ENCODE assay signal across 8 cellular contexts in the genomic region with DNA sequence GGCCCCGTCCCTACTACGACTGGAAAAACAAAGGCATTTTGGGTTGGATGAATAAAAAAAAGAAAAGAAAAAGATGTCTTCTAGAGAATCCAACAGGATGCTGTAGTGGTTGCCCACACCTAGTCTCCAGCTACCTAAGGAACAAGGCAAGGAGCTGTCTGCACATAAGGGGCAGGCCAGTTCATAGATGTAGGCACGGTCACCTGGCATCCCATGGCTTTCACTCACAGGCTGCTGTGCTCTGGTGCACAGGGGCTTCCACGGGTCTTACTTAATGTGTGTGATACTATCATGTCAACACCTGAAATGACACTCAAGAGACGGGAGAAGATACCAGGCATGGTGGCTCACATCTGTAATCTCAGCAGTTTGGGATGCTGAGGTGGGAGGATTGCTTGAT. TPM values are rescaled to one million over a fixed set of nuclear protein-coding genes. Genes with fewer than 3 reads are reported as not detected.
DNase-seq lines count a peak whose midpoint lies in the region; ATAC-seq and TF ChIP-seq lines count a peak whose summit lies in the region.

No MANE protein-coding gene starts in this region.

- H3K9me3 ChIP-seq in HEK293 (ENCODE audit: control insufficient read depth, insufficient read depth, low read depth, low read length) (no peaks in the 10 kb centered on the region), iPS-15b (ENCODE audit: control insufficient read depth, insufficient read depth, low read length) (no peaks in the 10 kb centered on the region)

- CTCF ChIA-PET in HEK293 (lab: Yijun Ruan, JAX): no interaction called here

- H3K4me3 Mint-ChIP-seq in activated T-cell treated with anti-CD3 and anti-CD28 coated beads, Interleukin-2, amount 50 U/mL, for 72 hours: peak overlapping the region; percentile 61 to 66
- peak overlapping the region; percentile 76 to 91 for H3K4me3 Mint-ChIP-seq in stimulated activated naive B cell treated with anti-CD40 and anti-IgM and Interleukin-4, amounts not matched to agents 10 μg/mL and 1 μg/mL and 100 μg/mL, for 72 hours

- DNase-seq in activated T-cell treated with anti-CD3 and anti-CD28 coated beads, Interleukin-2, amount 50 U/mL, for 72 hours: no peak
- no peak for DNase-seq in stimulated activated naive B cell treated with anti-CD40 and anti-IgM and Interleukin-4, amounts not matched to agents 10 μg/mL and 1 μg/mL and 100 μg/mL, for 72 hours
- no peak for DNase-seq in NCI-H2196 (lab: John Stamatoyannopoulos, UW; ENCODE audit: unreplicated experiment)
- no peak for DNase-seq in dedifferentiated amniotic fluid mesenchymal stem cell (ENCODE audit: extremely low spot score)

- no peaks in the 10 kb centered on the region for H3K27me3 ChIP-seq in iPS-15b (ENCODE audit: control insufficient read depth, insufficient read depth, low read length)

- POLR2A ChIA-PET in HEK293 (lab: Yijun Ruan, JAX): interaction anchor here (3.0 kb wide), 1 partner anchor 25 kb away, joined by 17 read pairs; no protein-coding TSS in a partner anchor

- H3K36me3 ChIP-seq in HEK293 (ENCODE audit: control insufficient read depth in 2 of 2, insufficient read depth in 1 of 2, low read length in 2 of 2) (peaks cover 0 to 3% of the 10 kb centered on the region in 2 experiments; a peak in 1 of 3 replicates), iPS-15b (ENCODE audit: control insufficient read depth, insufficient read depth, low read length) (peaks cover 2% of the 10 kb centered on the region)

- no peak for TF ChIP-seq CTCF in HEK293 (tag by site-specific recombination; IDR thresholded peaks at IDR 0.05)

- H3K4me1 Mint-ChIP-seq in activated T-cell treated with anti-CD3 and anti-CD28 coated beads, Interleukin-2, amount 50 U/mL, for 72 hours (ENCODE audit: low read depth): peaks cover 49% of the 10 kb centered on the region
- peaks cover 34 to 54% of the 10 kb centered on the region in 2 donors for H3K4me1 Mint-ChIP-seq in stimulated activated naive B cell treated with anti-CD40 and anti-IgM and Interleukin-4, amounts not matched to agents 10 μg/mL and 1 μg/mL and 100 μg/mL, for 72 hours

- H3K36me3 Mint-ChIP-seq in activated T-cell treated with anti-CD3 and anti-CD28 coated beads, Interleukin-2, amount 50 U/mL, for 72 hours (ENCODE audit: insufficient read depth in 2 of 2): peaks cover 2 to 3% of the 10 kb centered on the region in 2 donors
- peaks cover 11 to 17% of the 10 kb centered on the region in 2 donors for H3K36me3 Mint-ChIP-seq in stimulated activated naive B cell treated with anti-CD40 and anti-IgM and Interleukin-4, amounts not matched to agents 10 μg/mL and 1 μg/mL and 100 μg/mL, for 72 hours

- H3K4me3 ChIP-seq in HEK293 (ENCODE audit: low read depth, low read length) (peak overlapping the region; percentile 41), iPS-15b (ENCODE audit: low read depth, low read length) (peak overlapping the region; percentile 64)

- H3K27ac ChIP-seq in HEK293 (ENCODE audit: extremely low read depth, low read depth, low read length): no peak overlapping the region

- H3K27ac Mint-ChIP-seq in activated T-cell treated with anti-CD3 and anti-CD28 coated beads, Interleukin-2, amount 50 U/mL, for 72 hours: peak overlapping the region; percentile 36
- peak overlapping the region; percentile 0 for H3K27ac Mint-ChIP-seq in stimulated activated naive B cell treated with anti-CD40 and anti-IgM and Interleukin-4, amounts not matched to agents 10 μg/mL and 1 μg/mL and 100 μg/mL, for 72 hours

- H3K27me3 Mint-ChIP-seq in activated T-cell treated with anti-CD3 and anti-CD28 coated beads, Interleukin-2, amount 50 U/mL, for 72 hours (ENCODE audit: low read depth): no peaks in the 10 kb centered on the region
- H3K27me3 Mint-ChIP-seq in stimulated activated naive B cell treated with anti-CD40 and anti-IgM and Interleukin-4, amounts not matched to agents 10 μg/mL and 1 μg/mL and 100 μg/mL, for 72 hours: no peaks in the 10 kb centered on the region

- H3K4me1 ChIP-seq in HEK293 (ENCODE audit: control insufficient read depth, insufficient read depth, low read length) (0 out of 2 replicates have a peak, but pooled peaks cover 2% of the 10 kb centered on the region), iPS-15b (ENCODE audit: control insufficient read depth, insufficient read depth, low read length) (no peaks in the 10 kb centered on the region)

- no peaks in the 10 kb centered on the region for H3K9me3 Mint-ChIP-seq in activated T-cell treated with anti-CD3 and anti-CD28 coated beads, Interleukin-2, amount 50 U/mL, for 72 hours
- H3K9me3 Mint-ChIP-seq in stimulated activated naive B cell treated with anti-CD40 and anti-IgM and Interleukin-4, amounts not matched to agents 10 μg/mL and 1 μg/mL and 100 μg/mL, for 72 hours: no peaks in the 10 kb centered on the region

- no peak overlapping the region for H3K9ac ChIP-seq in iPS-15b (ENCODE audit: low read depth, low read length)

- ATAC-seq in activated T-cell treated with anti-CD3 and anti-CD28 coated beads, Interleukin-2, amount 50 U/mL, for 72 hours (replicated peaks in 1 of 2): no peak
- ATAC-seq in stimulated activated naive B cell treated with anti-CD40 and anti-IgM and Interleukin-4, amounts not matched to agents 10 μg/mL and 1 μg/mL and 100 μg/mL, for 72 hours (replicated peaks): no peak
- no peak for ATAC-seq in HG03108 (IDR thresholded peaks at IDR 0.05; ENCODE audit: unreplicated experiment)
- ATAC-seq in GM19328 (IDR thresholded peaks at IDR 0.05; ENCODE audit: unreplicated experiment): no peak

TF ChIP-seq in HEK293, 187 proteins besides CTCF, POLR2A, EP300 and RAD21:
- no peak for TF ChIP-seq ZBTB8A (tag by site-specific recombination; IDR thresholded peaks at IDR 0.05)
- TF ChIP-seq ZNF16 (tag by site-specific recombination; IDR thresholded peaks at IDR 0.05; ENCODE audit: low read depth): no peak
- TF ChIP-seq, protein P1, sequence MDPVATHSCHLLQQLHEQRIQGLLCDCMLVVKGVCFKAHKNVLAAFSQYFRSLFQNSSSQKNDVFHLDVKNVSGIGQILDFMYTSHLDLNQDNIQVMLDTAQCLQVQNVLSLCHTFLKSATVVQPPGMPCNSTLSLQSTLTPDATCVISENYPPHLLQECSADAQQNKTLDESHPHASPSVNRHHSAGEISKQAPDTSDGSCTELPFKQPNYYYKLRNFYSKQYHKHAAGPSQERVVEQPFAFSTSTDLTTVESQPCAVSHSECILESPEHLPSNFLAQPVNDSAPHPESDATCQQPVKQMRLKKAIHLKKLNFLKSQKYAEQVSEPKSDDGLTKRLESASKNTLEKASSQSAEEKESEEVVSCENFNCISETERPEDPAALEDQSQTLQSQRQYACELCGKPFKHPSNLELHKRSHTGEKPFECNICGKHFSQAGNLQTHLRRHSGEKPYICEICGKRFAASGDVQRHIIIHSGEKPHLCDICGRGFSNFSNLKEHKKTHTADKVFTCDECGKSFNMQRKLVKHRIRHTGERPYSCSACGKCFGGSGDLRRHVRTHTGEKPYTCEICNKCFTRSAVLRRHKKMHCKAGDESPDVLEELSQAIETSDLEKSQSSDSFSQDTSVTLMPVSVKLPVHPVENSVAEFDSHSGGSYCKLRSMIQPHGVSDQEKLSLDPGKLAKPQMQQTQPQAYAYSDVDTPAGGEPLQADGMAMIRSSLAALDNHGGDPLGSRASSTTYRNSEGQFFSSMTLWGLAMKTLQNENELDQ (tag by site-specific recombination; IDR thresholded peaks at IDR 0.05; ENCODE audit: low read depth): no peak
- TF ChIP-seq ZNF19 (tag by site-specific recombination; IDR thresholded peaks at IDR 0.05; ENCODE audit: low read depth): no peak
- no peak for TF ChIP-seq ZNF747 (tag by site-specific recombination; IDR thresholded peaks at IDR 0.05)
- TF ChIP-seq, protein P2, sequence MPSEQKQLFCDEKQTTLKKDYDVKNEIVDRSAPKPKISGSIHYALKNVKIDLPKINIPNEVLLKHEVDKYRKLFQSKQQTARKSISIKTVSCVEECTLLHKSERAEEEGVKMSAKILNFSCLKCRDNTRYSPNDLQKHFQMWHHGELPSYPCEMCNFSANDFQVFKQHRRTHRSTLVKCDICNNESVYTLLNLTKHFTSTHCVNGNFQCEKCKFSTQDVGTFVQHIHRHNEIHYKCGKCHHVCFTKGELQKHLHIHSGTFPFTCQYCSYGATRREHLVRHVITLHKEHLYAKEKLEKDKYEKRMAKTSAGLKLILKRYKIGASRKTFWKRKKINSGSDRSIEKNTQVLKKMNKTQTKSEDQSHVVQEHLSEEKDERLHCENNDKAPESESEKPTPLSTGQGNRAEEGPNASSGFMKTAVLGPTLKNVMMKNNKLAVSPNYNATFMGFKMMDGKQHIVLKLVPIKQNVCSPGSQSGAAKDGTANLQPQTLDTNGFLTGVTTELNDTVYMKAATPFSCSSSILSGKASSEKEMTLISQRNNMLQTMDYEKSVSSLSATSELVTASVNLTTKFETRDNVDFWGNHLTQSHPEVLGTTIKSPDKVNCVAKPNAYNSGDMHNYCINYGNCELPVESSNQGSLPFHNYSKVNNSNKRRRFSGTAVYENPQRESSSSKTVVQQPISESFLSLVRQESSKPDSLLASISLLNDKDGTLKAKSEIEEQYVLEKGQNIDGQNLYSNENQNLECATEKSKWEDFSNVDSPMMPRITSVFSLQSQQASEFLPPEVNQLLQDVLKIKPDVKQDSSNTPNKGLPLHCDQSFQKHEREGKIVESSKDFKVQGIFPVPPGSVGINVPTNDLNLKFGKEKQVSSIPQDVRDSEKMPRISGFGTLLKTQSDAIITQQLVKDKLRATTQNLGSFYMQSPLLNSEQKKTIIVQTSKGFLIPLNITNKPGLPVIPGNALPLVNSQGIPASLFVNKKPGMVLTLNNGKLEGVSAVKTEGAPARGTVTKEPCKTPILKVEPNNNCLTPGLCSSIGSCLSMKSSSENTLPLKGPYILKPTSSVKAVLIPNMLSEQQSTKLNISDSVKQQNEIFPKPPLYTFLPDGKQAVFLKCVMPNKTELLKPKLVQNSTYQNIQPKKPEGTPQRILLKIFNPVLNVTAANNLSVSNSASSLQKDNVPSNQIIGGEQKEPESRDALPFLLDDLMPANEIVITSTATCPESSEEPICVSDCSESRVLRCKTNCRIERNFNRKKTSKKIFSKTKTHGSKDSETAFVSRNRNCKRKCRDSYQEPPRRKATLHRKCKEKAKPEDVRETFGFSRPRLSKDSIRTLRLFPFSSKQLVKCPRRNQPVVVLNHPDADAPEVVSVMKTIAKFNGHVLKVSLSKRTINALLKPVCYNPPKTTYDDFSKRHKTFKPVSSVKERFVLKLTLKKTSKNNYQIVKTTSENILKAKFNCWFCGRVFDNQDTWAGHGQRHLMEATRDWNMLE (tag by site-specific recombination; conservative IDR thresholded peaks at IDR 0.05; ENCODE audit: low read depth): no peak
- no peak for TF ChIP-seq ZNF214 (tag by site-specific recombination; IDR thresholded peaks at IDR 0.05; ENCODE audit: borderline replicate concordance)
- TF ChIP-seq ZNF843 (tag by site-specific recombination; IDR thresholded peaks at IDR 0.05): no peak

RNA-seq across cellular contexts. Expression of a gene that starts 1.0 kb away (rescaled TPM):
- total RNA-seq in activated T-cell treated with anti-CD3 and anti-CD28 coated beads, Interleukin-2, amount 50 U/mL, for 72 hours: 10 to 100 TPM; 12.2 to 14.9 TPM
